ENCODE assay signal across 8 cellular contexts in the genomic region with DNA sequence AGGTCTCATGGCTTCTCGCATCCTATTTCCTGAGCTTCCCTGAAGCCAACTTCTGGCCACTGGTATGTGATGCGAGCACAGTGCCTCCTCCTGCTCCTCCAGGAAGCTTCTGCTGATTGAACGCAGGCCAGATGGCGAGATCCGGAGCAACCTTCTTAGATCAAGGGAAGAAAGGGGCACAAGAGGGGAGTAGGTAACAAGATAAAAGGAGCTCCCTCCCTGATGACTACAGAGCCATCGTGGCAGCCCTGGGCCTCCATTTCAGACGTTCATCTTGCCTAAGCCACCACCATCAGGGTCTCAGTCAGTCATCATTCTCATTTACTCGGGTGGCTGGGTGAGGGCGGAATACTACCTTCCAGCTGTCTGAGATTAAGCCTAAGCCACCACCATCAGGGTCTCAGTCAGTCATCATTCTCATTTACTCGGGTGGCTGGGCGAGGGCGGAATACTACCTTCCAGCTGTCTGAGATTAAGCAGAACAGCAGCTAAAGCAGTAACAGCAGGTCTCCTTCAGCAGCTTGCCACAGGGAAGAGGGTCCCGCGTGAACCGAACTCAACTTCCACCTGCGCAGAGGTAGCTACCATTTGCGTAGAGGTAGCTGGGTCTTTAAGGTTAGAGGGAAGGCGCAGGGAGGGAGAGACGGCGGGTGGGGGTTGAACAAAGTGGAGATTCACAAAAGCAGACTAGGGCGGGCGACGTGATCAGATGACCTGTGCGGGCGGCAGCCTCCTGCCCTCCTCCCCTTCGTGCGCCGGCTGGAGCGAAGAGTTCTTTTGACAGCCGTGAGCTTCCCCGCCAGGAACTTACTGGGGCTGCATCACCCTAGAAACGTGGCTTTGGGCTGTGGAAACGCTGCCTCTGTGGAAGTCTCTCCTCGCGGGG. TPM values are rescaled to one million over a fixed set of nuclear protein-coding genes. Genes with fewer than 3 reads are reported as not detected.
DNase-seq lines count a peak whose midpoint lies in the region; ATAC-seq and TF ChIP-seq lines count a peak whose summit lies in the region.

No MANE protein-coding gene starts in this region.

- H3K4me1 Mint-ChIP-seq in neural progenitor cell, result peaks cover 21% of the 10 kb centered on the region

- H3K4me3 ChIP-seq in neural progenitor cell, result peak overlapping the region; percentile 64

- peaks cover 17% of the 10 kb centered on the region for H3K27me3 Mint-ChIP-seq in neural progenitor cell (ENCODE audit: insufficient read depth, low read depth)

- peak; percentile 70 for DNase-seq in activated effector memory CD4-positive, alpha-beta T cell treated with Interleukin-2 at 50 U/mL for 16 hours
- no peak for DNase-seq in activated effector memory CD4-positive, alpha-beta T cell treated with anti-CD3 and anti-CD28 coated beads, Interleukin-2, amount 50 U/mL, for 16 hours
- DNase-seq in NCI-H82 treated with DMSO at 0.1 percent for 48 hours (lab: John Stamatoyannopoulos, UW; ENCODE audit: unreplicated experiment), result peak; percentile 84
- peak; percentile 60 for DNase-seq in activated T-helper 1 cell treated with Interleukin-2 at 50 U/mL for 16 hours (ENCODE audit: low read depth)
- peak; percentile 48 for DNase-seq in fibroblast of peridontal ligament (ENCODE audit: extremely low read depth)
- no peak for DNase-seq in neural progenitor cell (ENCODE audit: low spot score)

- H3K9ac ChIP-seq in neural progenitor cell, result peak overlapping the region; percentile 3

- peaks cover 30% of the 10 kb centered on the region for H3K9me3 Mint-ChIP-seq in neural progenitor cell

- H3K27ac ChIP-seq in neural progenitor cell (no peak overlapping the region), temporal lobe (ENCODE audit: low read depth, low read length) (peak overlapping the region; percentile 92)

- H3F3A ChIP-seq in neural progenitor cell (ENCODE audit: low read depth), result peaks cover 16% of the 10 kb centered on the region

- peak overlapping the region; percentile 37 for H3K27ac Mint-ChIP-seq in neural progenitor cell

- no peaks in the 10 kb centered on the region for H3K36me3 ChIP-seq in neural progenitor cell

- peaks cover 18% of the 10 kb centered on the region for H3K36me3 Mint-ChIP-seq in neural progenitor cell

- H3K27me3 ChIP-seq in neural progenitor cell, result peaks cover 16% of the 10 kb centered on the region

- peak overlapping the region; percentile 85 for H3K4me3 Mint-ChIP-seq in neural progenitor cell

- peak; percentile 51 for ATAC-seq in HG03025 (IDR thresholded peaks at IDR 0.05; ENCODE audit: low FRiP score, unreplicated experiment)

- no peak for TF ChIP-seq CTCF in neural progenitor cell (IDR thresholded peaks at IDR 0.05)

- peak overlapping the region; percentile 78 for H2AFZ ChIP-seq in neural progenitor cell (replicated peaks)

- H3K9me3 ChIP-seq in neural progenitor cell (ENCODE audit: low read depth), result no peaks in the 10 kb centered on the region

- H3K4me2 ChIP-seq in neural progenitor cell, result peak overlapping the region; percentile 82

- H3K79me2 ChIP-seq in neural progenitor cell (ENCODE audit: low read depth), result no peaks in the 10 kb centered on the region

- H4K20me1 ChIP-seq in neural progenitor cell (ENCODE audit: low read depth), result no peaks in the 10 kb centered on the region

- peaks cover 8% of the 10 kb centered on the region for H3K4me1 ChIP-seq in neural progenitor cell

RNA-seq across cellular contexts. Expression of a gene that starts 27.9 kb away (rescaled TPM):
- 31.8 and 67.8 TPM in 2 replicates for total RNA-seq in neural progenitor cell (ENCODE audit: low replicate concordance)
- total RNA-seq in temporal lobe, result 21.4 TPM

RNA-seq across cellular contexts. Expression of a gene that starts 30.6 kb away (rescaled TPM):
- total RNA-seq in neural progenitor cell (ENCODE audit: low replicate concordance) (47.2 and 65.4 TPM in 2 replicates), temporal lobe (46.7 TPM)

Comparison
In these comparisons a context has a peak if more than half of its experiments do, and no peak if none do; other contexts are left out.
1. DNase-seq: peak in activated effector memory CD4-positive, alpha-beta T cell treated with Interleukin-2 at 50 U/mL for 16 hours (single experiment), NCI-H82 treated with DMSO at 0.1 percent for 48 hours (single experiment), activated T-helper 1 cell treated with Interleukin-2 at 50 U/mL for 16 hours (single experiment) and fibroblast of peridontal ligament (single experiment); none in activated effector memory CD4-positive, alpha-beta T cell treated with anti-CD3 and anti-CD28 coated beads, Interleukin-2, amount 50 U/mL, for 16 hours (single experiment) and neural progenitor cell (single experiment).